ENCODE assay signal across 8 cellular contexts in the genomic region with DNA sequence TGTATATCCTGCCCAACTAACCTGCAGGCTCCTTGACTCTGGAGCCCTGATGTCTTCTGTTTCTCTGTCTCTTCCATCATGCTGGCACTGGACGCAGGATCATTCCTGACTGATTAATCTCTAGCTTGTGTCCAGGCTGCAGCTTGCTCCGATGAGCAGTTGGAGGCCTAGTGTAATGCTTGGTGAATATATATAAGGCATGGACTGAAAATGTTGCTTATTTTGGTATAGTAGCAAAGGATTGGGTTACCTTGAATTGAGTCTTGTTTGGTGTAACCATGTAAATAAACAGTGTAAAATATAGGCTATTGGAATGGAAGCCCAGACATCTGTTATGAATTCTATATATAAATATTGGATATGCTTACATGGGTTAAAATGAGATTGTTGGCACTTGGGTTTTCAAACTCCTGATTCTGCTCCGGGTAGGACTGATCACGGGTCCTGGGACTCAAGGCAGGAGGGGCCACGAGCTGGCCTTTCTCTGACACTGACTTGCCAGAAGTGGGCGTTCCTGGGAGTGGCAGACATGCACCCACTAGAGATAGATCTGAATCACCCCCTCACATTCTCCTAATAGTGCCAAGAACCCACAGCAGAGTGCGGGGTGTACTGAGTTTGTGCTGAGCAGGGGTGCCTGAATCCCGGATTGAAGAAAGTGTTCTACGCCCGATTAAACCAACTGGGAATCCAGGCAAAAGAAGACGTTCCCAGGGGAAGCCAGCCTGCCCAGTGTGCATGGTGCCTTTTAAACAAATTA. TPM values are rescaled to one million over a fixed set of nuclear protein-coding genes. Genes with fewer than 3 reads are reported as not detected.
DNase-seq lines count a peak whose midpoint lies in the region; ATAC-seq and TF ChIP-seq lines count a peak whose summit lies in the region.
"Had no signal": no experiment of that assay in that cellular context is flagged by ENCODE, and none has a peak within 500 bp of the region (broad histone marks: within the 10 kb centered on the region; RNA-seq: fewer than 3 reads in every experiment).

No MANE protein-coding gene starts in this region.

- no peak overlapping the region for H2AK5ac ChIP-seq in H9 (ENCODE audit: insufficient read length, low read length)

- H3K36me3 ChIP-seq in adrenal gland (replicated peaks in 1 of 2) (no peaks in the 10 kb centered on the region), A673 (ENCODE audit: insufficient read depth, low read length, poor library complexity, severe bottlenecking) (no peaks in the 10 kb centered on the region), prostate gland (no peaks in the 10 kb centered on the region)

- H2AFZ ChIP-seq in H9 (ENCODE audit: low read length) = no peak overlapping the region
- H2AFZ ChIP-seq: PC-9 had no signal

- H3K79me2 ChIP-seq in H9 (ENCODE audit: insufficient read depth, low read length) = peaks cover 2% of the 10 kb centered on the region; the same call in 1 of the 2 replicates

- no TSS peak for BruUV-seq in A673 (replicated peaks; lab: Mats Ljungman, UMichigan)

- no peak for TF ChIP-seq CTCF in H9 (conservative IDR thresholded peaks at IDR 0.05)
- no peak for TF ChIP-seq CTCF in adrenal gland (IDR thresholded peaks at IDR 0.05)
- TF ChIP-seq CTCF in A673 (conservative IDR thresholded peaks at IDR 0.05; ENCODE audit: low read depth, low read length) = no peak
- TF ChIP-seq CTCF in prostate gland (IDR thresholded peaks at IDR 0.05) = no peak

- TF ChIP-seq POLR2A in adrenal gland (IDR thresholded peaks at IDR 0.05) (peak in 1 of 2 donors; percentile 45), prostate gland (IDR thresholded peaks at IDR 0.05) (no peak)

- H4K91ac ChIP-seq in H9 (ENCODE audit: insufficient read length, low read depth, low read length) = no peak overlapping the region

- H3K14ac ChIP-seq in H9 (ENCODE audit: insufficient read depth, low read length) = no peak overlapping the region

- H3K79me1 ChIP-seq in H9 (ENCODE audit: insufficient read depth, low read depth, low read length, poor library complexity, severe bottlenecking) = no peaks in the 10 kb centered on the region

- no peaks in the 10 kb centered on the region for H3K27me3 Mint-ChIP-seq in H9 (ENCODE audit: low read depth)
- no peaks in the 10 kb centered on the region for H3K27me3 Mint-ChIP-seq in stimulated activated memory B cell treated with anti-CD40 and anti-IgM and Interleukin-4, amounts not matched to agents 10 μg/mL and 1 μg/mL and 100 μg/mL, for 72 hours

- no peak overlapping the region for H4K8ac ChIP-seq in H9 (replicated peaks; ENCODE audit: insufficient read length, low read depth, low read length)

- H3K27ac ChIP-seq in H9 (ENCODE audit: insufficient read length, low read depth, low read length) = no peak overlapping the region
- H3K27ac ChIP-seq in adrenal gland = peak overlapping the region in 4 of 5 donors; percentile 12 to 64 (median 59)
- H3K27ac ChIP-seq in A673 (ENCODE audit: low read depth, low read length, poor library complexity, severe bottlenecking) = no peak overlapping the region
- peak overlapping the region in 1 of 2 donors; percentile 9 for H3K27ac ChIP-seq in prostate gland
- H3K27ac ChIP-seq: PC-9 had no signal

- no peak overlapping the region for H3K4me2 ChIP-seq in H9 (ENCODE audit: insufficient read depth, insufficient read length, low read length)
- H3K4me2 ChIP-seq: PC-9 had no signal

- no peak overlapping the region for H2BK5ac ChIP-seq in H9 (ENCODE audit: insufficient read length, low read length)

- no peak overlapping the region for H4K5ac ChIP-seq in H9 (ENCODE audit: insufficient read length, low read depth, low read length)

- H3K4me3 ChIP-seq in adrenal gland (no peak overlapping the region), A673 (ENCODE audit: low read depth, low read length, poor library complexity, severe bottlenecking) (no peak overlapping the region), prostate gland (no peak overlapping the region)
- H3K4me3 ChIP-seq: PC-9 had no signal

- H3K4ac ChIP-seq in H9 (ENCODE audit: low read depth, low read length) = no peak overlapping the region

- H3K4me1 Mint-ChIP-seq in H9 = peaks cover 47 to 51% of the 10 kb centered on the region in 2 experiments
- peaks cover 25% of the 10 kb centered on the region for H3K4me1 Mint-ChIP-seq in stimulated activated memory B cell treated with anti-CD40 and anti-IgM and Interleukin-4, amounts not matched to agents 10 μg/mL and 1 μg/mL and 100 μg/mL, for 72 hours

- CTCF ChIA-PET in A673 (lab: Charles Lee) = no interaction called here

- H3K4me1 ChIP-seq in H9 (ENCODE audit: insufficient read depth, low read length) = peaks cover 2% of the 10 kb centered on the region; the same call in 1 of the 2 replicates
- peaks cover 7 to 49% of the 10 kb centered on the region in 2 donors for H3K4me1 ChIP-seq in adrenal gland (replicated peaks in 1 of 2)
- H3K4me1 ChIP-seq in A673 (ENCODE audit: insufficient read depth, low read length, poor library complexity, severe bottlenecking) = peaks cover 35% of the 10 kb centered on the region
- peaks cover 20% of the 10 kb centered on the region for H3K4me1 ChIP-seq in prostate gland (replicated peaks)

- no peak for DNase-seq in H9
- DNase-seq in adrenal gland = peak in 6 of 7 donors; percentile 69 to 82 (median 80)
- peak; percentile 65 for DNase-seq in left ventricle myocardium superior
- DNase-seq in superior temporal gyrus (ENCODE audit: extremely low spot score) = no peak
- no peak for DNase-seq in A673 (ENCODE audit: low spot score)
- DNase-seq in prostate gland (ENCODE audit: low spot score) = no peak

- no peaks in the 10 kb centered on the region for H3K9me3 Mint-ChIP-seq in H9
- H3K9me3 Mint-ChIP-seq in stimulated activated memory B cell treated with anti-CD40 and anti-IgM and Interleukin-4, amounts not matched to agents 10 μg/mL and 1 μg/mL and 100 μg/mL, for 72 hours = no peaks in the 10 kb centered on the region

- no peak overlapping the region for H2BK15ac ChIP-seq in H9 (ENCODE audit: low read depth, low read length)

- no peaks in the 10 kb centered on the region for H3K23me2 ChIP-seq in H9 (ENCODE audit: insufficient read length, low read depth, low read length, poor library complexity, severe bottlenecking)

- no peak overlapping the region for H3T11ph ChIP-seq in H9 (ENCODE audit: low read length)

- POLR2A ChIA-PET in A673 (lab: Charles Lee; ENCODE audit: low non-redundant PET) = no interaction called here

- H4K20me1 ChIP-seq in H9 (ENCODE audit: control insufficient read depth, insufficient read depth, insufficient read length) = no peaks in the 10 kb centered on the region

- no peak overlapping the region for H2BK120ac ChIP-seq in H9 (ENCODE audit: low read depth, low read length, poor library complexity, severe bottlenecking)

- H3K9ac ChIP-seq in H9 (ENCODE audit: extremely low read depth, insufficient read length, low read length) = no peak overlapping the region

- H3K9me3 ChIP-seq in H9 (ENCODE audit: control insufficient read depth, low read depth, low read length) (no peaks in the 10 kb centered on the region), adrenal gland (replicated peaks in 1 of 3) (no peaks in the 10 kb centered on the region), A673 (ENCODE audit: low read depth, low read length, poor library complexity, severe bottlenecking) (no peaks in the 10 kb centered on the region), prostate gland (no peaks in the 10 kb centered on the region)

- no peak overlapping the region for H2BK12ac ChIP-seq in H9 (ENCODE audit: insufficient read length, low read depth, low read length)

- H3K27me3 ChIP-seq in H9 (ENCODE audit: insufficient read depth, low read length) (no peaks in the 10 kb centered on the region), adrenal gland (no peaks in the 10 kb centered on the region), A673 (replicated peaks; ENCODE audit: insufficient read depth, low read depth, low read length, poor library complexity) (no peaks in the 10 kb centered on the region), prostate gland (replicated peaks; ENCODE audit: insufficient read depth) (no peaks in the 10 kb centered on the region)

- no CpG with 5 or more reads among the region's 11 CpGs for WGBS in H9 (ENCODE audit: extremely low coverage, insufficient read length, low lambda C conversion rate)
- 35 to 47% (median 40%) methylated on average over 11 of the region's 11 CpGs for WGBS in adrenal gland, 4 donors
- 37% methylated on average over 11 of the region's 11 CpGs for WGBS in prostate gland

- no peak overlapping the region for H3K18ac ChIP-seq in H9 (ENCODE audit: insufficient read length, low read depth, low read length)

- intact Hi-C loops in adrenal gland (cut with DNase I) (no loop called here), left ventricle myocardium superior (cut with micrococcal nuclease) (no loop called here), A673 (cut with micrococcal nuclease; ENCODE audit: unreplicated experiment) (no loop called here), prostate gland (cut with DNase I) (no loop called here)

- H3K23ac ChIP-seq in H9 (ENCODE audit: insufficient read length, low read depth, low read length) = no peak overlapping the region

- peak overlapping the region in 2 of 3 experiments; percentile 84 to 91; a peak in 4 of 7 replicates for H3K27ac Mint-ChIP-seq in H9
- H3K27ac Mint-ChIP-seq in stimulated activated memory B cell treated with anti-CD40 and anti-IgM and Interleukin-4, amounts not matched to agents 10 μg/mL and 1 μg/mL and 100 μg/mL, for 72 hours = peak overlapping the region; percentile 7

- peaks cover 2 to 4% (median 3%) of the 10 kb centered on the region in 3 experiments; a peak in 4 of 7 replicates for H3K36me3 Mint-ChIP-seq in H9 (ENCODE audit: insufficient read depth in 1 of 3, low read depth in 3 of 3)
- H3K36me3 Mint-ChIP-seq in stimulated activated memory B cell treated with anti-CD40 and anti-IgM and Interleukin-4, amounts not matched to agents 10 μg/mL and 1 μg/mL and 100 μg/mL, for 72 hours = no peaks in the 10 kb centered on the region

- H3K56ac ChIP-seq in H9 (ENCODE audit: insufficient read length, low read depth, low read length) = no peak overlapping the region

- ATAC-seq in left ventricle myocardium superior = peak; percentile 81
- ATAC-seq in stimulated activated memory B cell treated with anti-CD40 and anti-IgM and Interleukin-4, amounts not matched to agents 10 μg/mL and 1 μg/mL and 100 μg/mL, for 72 hours = no peak

- no peak overlapping the region for H2BK20ac ChIP-seq in H9 (ENCODE audit: low read depth, low read length, poor library complexity, severe bottlenecking)

- H3K4me3 Mint-ChIP-seq in H9 = no peak overlapping the region
- no peak overlapping the region for H3K4me3 Mint-ChIP-seq in stimulated activated memory B cell treated with anti-CD40 and anti-IgM and Interleukin-4, amounts not matched to agents 10 μg/mL and 1 μg/mL and 100 μg/mL, for 72 hours

RNA-seq across cellular contexts. Expression of a gene that starts 25.8 kb away (rescaled TPM):
- total RNA-seq in H9 (2021) (38.4 and 41.3 TPM in 2 replicates), adrenal gland (100 to 1,000 TPM in 1 of 8 donors, 10 to 100 TPM in 7; 45.3 to 277 (median 75.8) TPM), left ventricle myocardium superior (64.8 TPM), A673 (2021) (67.0 and 76.3 TPM in 2 replicates), prostate gland (10 to 100 TPM; 48.3 to 57.1 TPM)
- polyA plus RNA-seq in adrenal gland = 100 to 1,000 TPM in 2 of 3 donors, 10 to 100 TPM in 1; 14.2 to 104 (median 104) TPM

Comparison
In these comparisons a context has a peak if more than half of its experiments do, and no peak if none do; other contexts are left out.
1. DNase-seq: peak in adrenal gland (6 of 7) and left ventricle myocardium superior (single experiment); none in H9 (single experiment), superior temporal gyrus (single experiment), A673 (single experiment) and prostate gland (single experiment).
2. H3K27ac ChIP-seq: peak in adrenal gland (4 of 5); none in H9 (single experiment) and A673 (single experiment).